8 cellular contexts compared by ENCODE assay signal in the genomic region with DNA sequence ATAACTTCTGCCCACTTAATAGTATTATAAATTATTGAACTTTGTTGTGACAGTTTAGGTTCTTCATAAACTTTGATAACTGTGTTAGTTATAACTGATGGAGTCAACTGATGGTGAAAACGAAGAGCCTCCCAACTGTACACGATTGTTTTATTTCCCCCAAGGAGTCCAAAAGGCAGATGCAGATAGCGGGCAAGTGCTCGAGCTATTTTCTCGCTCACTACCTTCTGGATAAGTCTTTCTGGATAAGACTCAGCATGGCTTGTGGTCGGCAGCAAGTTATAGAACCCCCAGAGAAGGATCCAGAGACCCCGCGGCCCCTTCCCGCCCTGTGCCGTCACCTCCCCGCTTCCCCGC. TPM values are rescaled to one million over a fixed set of nuclear protein-coding genes. Genes with fewer than 3 reads are reported as not detected.
A peak's percentile ranks its signal among the peaks of the same experiment; 100 is the strongest.
DNase-seq lines count a peak whose midpoint lies in the region; ATAC-seq and TF ChIP-seq lines count a peak whose summit lies in the region.

No MANE protein-coding gene starts in this region.

- H2AFZ ChIP-seq in neural cell (ENCODE audit: low read depth, low read length): no peak overlapping the region

- H3K4me2 ChIP-seq in neural cell (ENCODE audit: low read length): no peak overlapping the region

- H3K9ac ChIP-seq in duodenal mucosa (ENCODE audit: low read depth in 1 of 2, low read length in 2 of 2) (peak overlapping the region; percentile 58 to 73), neural cell (ENCODE audit: low read length) (peak overlapping the region; percentile 26)

- no peaks in the 10 kb centered on the region for H3K9me2 ChIP-seq in neural cell (ENCODE audit: insufficient read depth, low read length)

- TF ChIP-seq CTCF in AG09309 (IDR thresholded peaks at IDR 0.05; ENCODE audit: control insufficient read depth, insufficient read depth, low read depth, low read length, missing control alignments): no peak
- no peak for TF ChIP-seq CTCF in neural cell (IDR thresholded peaks at IDR 0.05; ENCODE audit: poor library complexity, severe bottlenecking)
- no peak for TF ChIP-seq CTCF in GM10266 (IDR thresholded peaks at IDR 0.05; ENCODE audit: control insufficient read depth, insufficient read depth, low read depth, missing control alignments)
- TF ChIP-seq CTCF in GM20000 (IDR thresholded peaks at IDR 0.05; ENCODE audit: extremely low read depth, missing control alignments): no peak

- no peaks in the 10 kb centered on the region for H3K79me2 ChIP-seq in neural cell (replicated peaks; ENCODE audit: insufficient read depth, low read length)

- H3K9me3 ChIP-seq in duodenal mucosa (ENCODE audit: control insufficient read depth in 1 of 2, low read length in 2 of 2) (no peaks in the 10 kb centered on the region), neural cell (ENCODE audit: low read length) (no peaks in the 10 kb centered on the region)

- H3F3A ChIP-seq in neural cell (ENCODE audit: insufficient read depth, low read length, poor library complexity, severe bottlenecking): no peaks in the 10 kb centered on the region

- TF ChIP-seq RAD21 in neural cell (conservative IDR thresholded peaks at IDR 0.05): no peak

- DNase-seq in AG09309 (ENCODE audit: low read depth): no peak
- peak; percentile 42 for DNase-seq in MV-4-11 (lab: John Stamatoyannopoulos, UW)
- DNase-seq in GM10266 (ENCODE audit: extremely low spot score): no peak
- no peak for DNase-seq in NCI-H2171 treated with DMSO at 0.1 percent for 48 hours (lab: John Stamatoyannopoulos, UW)
- no peak for DNase-seq in GM20000 (ENCODE audit: low spot score)

- H3K36me3 ChIP-seq in duodenal mucosa (ENCODE audit: control insufficient read depth in 1 of 2, insufficient read depth in 2 of 2, low read length in 2 of 2) (peaks cover under 1 to 3% of the 10 kb centered on the region in 2 donors), neural cell (ENCODE audit: insufficient read depth, low read length) (no peaks in the 10 kb centered on the region)

- H4K20me1 ChIP-seq in neural cell (ENCODE audit: insufficient read depth): no peaks in the 10 kb centered on the region

- H3K27ac ChIP-seq in duodenal mucosa (ENCODE audit: low read depth, low read length) (peak overlapping the region; percentile 81), neural cell (ENCODE audit: low read length) (no peak overlapping the region)

- TF ChIP-seq EP300 in neural cell (conservative IDR thresholded peaks at IDR 0.05; ENCODE audit: poor library complexity, severe bottlenecking): no peak

- H3K4me3 ChIP-seq in AG09309 (ENCODE audit: control insufficient read depth, low read depth, low read length): peak overlapping the region; percentile 67
- H3K4me3 ChIP-seq in duodenal mucosa (ENCODE audit: low read depth in 1 of 2, low read length in 2 of 2): peak overlapping the region; percentile 79 to 85
- peak overlapping the region; percentile 64 for H3K4me3 ChIP-seq in neural cell (ENCODE audit: low read length)

- H3K4me1 ChIP-seq in duodenal mucosa (ENCODE audit: control insufficient read depth in 1 of 2, insufficient read depth in 2 of 2, low read length in 2 of 2): peaks cover 11 to 13% of the 10 kb centered on the region in 2 donors

- ATAC-seq in GM19438 (IDR thresholded peaks at IDR 0.05; ENCODE audit: low read depth, unreplicated experiment): peak; percentile 38

- H3K27me3 ChIP-seq in duodenal mucosa (ENCODE audit: control insufficient read depth in 1 of 2, insufficient read depth in 2 of 2, low read length in 2 of 2): no peaks in the 10 kb centered on the region
- H3K27me3 ChIP-seq in neural cell (ENCODE audit: insufficient read depth, low read depth, low read length): no peaks in the 10 kb centered on the region

TF ChIP-seq in neural cell, 6 proteins besides CTCF, POLR2A, EP300 and RAD21:
- no peak for TF ChIP-seq TAF1 (IDR thresholded peaks at IDR 0.05; ENCODE audit: low read depth)
- no peak for TF ChIP-seq MXI1 (conservative IDR thresholded peaks at IDR 0.05; ENCODE audit: poor library complexity, severe bottlenecking)
- TF ChIP-seq SMC3 (conservative IDR thresholded peaks at IDR 0.05; ENCODE audit: poor library complexity): no peak
- TF ChIP-seq EZH2 (IDR thresholded peaks at IDR 0.05; ENCODE audit: borderline replicate concordance, insufficient read depth, low read length, poor library complexity, severe bottlenecking): no peak
- no peak for TF ChIP-seq POLR2AphosphoS5 (IDR thresholded peaks at IDR 0.05)
- TF ChIP-seq, protein P1, sequence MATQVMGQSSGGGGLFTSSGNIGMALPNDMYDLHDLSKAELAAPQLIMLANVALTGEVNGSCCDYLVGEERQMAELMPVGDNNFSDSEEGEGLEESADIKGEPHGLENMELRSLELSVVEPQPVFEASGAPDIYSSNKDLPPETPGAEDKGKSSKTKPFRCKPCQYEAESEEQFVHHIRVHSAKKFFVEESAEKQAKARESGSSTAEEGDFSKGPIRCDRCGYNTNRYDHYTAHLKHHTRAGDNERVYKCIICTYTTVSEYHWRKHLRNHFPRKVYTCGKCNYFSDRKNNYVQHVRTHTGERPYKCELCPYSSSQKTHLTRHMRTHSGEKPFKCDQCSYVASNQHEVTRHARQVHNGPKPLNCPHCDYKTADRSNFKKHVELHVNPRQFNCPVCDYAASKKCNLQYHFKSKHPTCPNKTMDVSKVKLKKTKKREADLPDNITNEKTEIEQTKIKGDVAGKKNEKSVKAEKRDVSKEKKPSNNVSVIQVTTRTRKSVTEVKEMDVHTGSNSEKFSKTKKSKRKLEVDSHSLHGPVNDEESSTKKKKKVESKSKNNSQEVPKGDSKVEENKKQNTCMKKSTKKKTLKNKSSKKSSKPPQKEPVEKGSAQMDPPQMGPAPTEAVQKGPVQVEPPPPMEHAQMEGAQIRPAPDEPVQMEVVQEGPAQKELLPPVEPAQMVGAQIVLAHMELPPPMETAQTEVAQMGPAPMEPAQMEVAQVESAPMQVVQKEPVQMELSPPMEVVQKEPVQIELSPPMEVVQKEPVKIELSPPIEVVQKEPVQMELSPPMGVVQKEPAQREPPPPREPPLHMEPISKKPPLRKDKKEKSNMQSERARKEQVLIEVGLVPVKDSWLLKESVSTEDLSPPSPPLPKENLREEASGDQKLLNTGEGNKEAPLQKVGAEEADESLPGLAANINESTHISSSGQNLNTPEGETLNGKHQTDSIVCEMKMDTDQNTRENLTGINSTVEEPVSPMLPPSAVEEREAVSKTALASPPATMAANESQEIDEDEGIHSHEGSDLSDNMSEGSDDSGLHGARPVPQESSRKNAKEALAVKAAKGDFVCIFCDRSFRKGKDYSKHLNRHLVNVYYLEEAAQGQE (IDR thresholded peaks at IDR 0.05; ENCODE audit: borderline replicate concordance): no peak

RNA-seq across cellular contexts. Expression of gene GCFC2, which starts 0.5 kb away (rescaled TPM):
- 2.5 and 5.1 TPM in 2 replicates for polyA plus RNA-seq in neural cell
- polyA minus RNA-seq in neural cell: 3.9 and 5.2 TPM in 2 replicates
